ENCODE assay signal across 26 cellular contexts in genomic region chr2:471560-471959, GRCh38.
"Had no signal": no experiment of that assay in that cellular context is flagged by ENCODE, and none has a peak within 500 bp of the region (broad histone marks: within the 10 kb centered on the region; RNA-seq: fewer than 3 reads in every experiment).

No MANE protein-coding gene starts in this region.

- H3K4me1 ChIP-seq: lower lobe of right lung, parathyroid adenoma, psoas muscle, right atrium auricular region, testis, uterus had no signal

- H3K27me3 ChIP-seq: testis had no signal

- FAIRE-seq: keratinocyte had no signal

- H3K9ac ChIP-seq: parathyroid adenoma had no signal

- H3K9me3 ChIP-seq: lower lobe of right lung, neutrophil, psoas muscle, testis, thyroid gland, uterus had no signal

- H3K4me3 ChIP-seq: lower lobe of right lung, psoas muscle, right atrium auricular region, skin epidermis, stomach, testis, thyroid gland, uterus had no signal

- H3K79me2 ChIP-seq: parathyroid adenoma had no signal

- DNase-seq: hippocampal formation; kidney glomerular epithelial cell; left cardiac atrium; lower lobe of right lung; mammary epithelial cell; mesenchymal stem cell; naive thymus-derived CD8-positive, alpha-beta T cell; occipital lobe; psoas muscle; stimulated activated CD4-positive, alpha-beta T cell treated with anti-CD3 and anti-CD28 coated beads, Interleukin-12 subunit alpha, Interleukin-12 subunit beta, amount 100 ng/mL, for 4 hours; stimulated activated CD4-positive, alpha-beta T cell treated with anti-CD3 and anti-CD28 coated beads, Interleukin-15, amount 100 ng/mL, for 24 hours; stimulated activated CD4-positive, alpha-beta T cell treated with anti-CD3 and anti-CD28 coated beads, Interleukin-2, amount 100 ng/mL, for 24 hours; stimulated activated CD4-positive, alpha-beta T cell treated with anti-CD3 and anti-CD28 coated beads, Interleukin-4, amount 100 ng/mL, for 1 hour; stimulated activated naive B cell treated with anti-CD40 and anti-IgM and Interleukin-4, amounts not matched to agents 10 μg/mL and 1 μg/mL and 100 μg/mL, for 72 hours; stimulated activated naive CD8-positive, alpha-beta T cell treated with anti-CD3 and anti-CD28 coated beads, Interleukin-15, Interleukin-2, amounts not matched to agents 100 U/mL and 50 U/mL, for 24 hours; stomach; testis; thyroid gland; uterus had no signal

- H3K27ac ChIP-seq: lower lobe of right lung, neutrophil, parathyroid adenoma, psoas muscle, right atrium auricular region, skin epidermis, stomach, testis, thyroid gland, uterus had no signal

- ATAC-seq: left cardiac atrium; left lobe of liver; lower lobe of right lung; naive thymus-derived CD8-positive, alpha-beta T cell; psoas muscle; sciatic nerve; stimulated activated naive B cell treated with anti-CD40 and anti-IgM and Interleukin-4, amounts not matched to agents 10 μg/mL and 1 μg/mL and 100 μg/mL, for 72 hours; stimulated activated naive CD8-positive, alpha-beta T cell treated with anti-CD3 and anti-CD28 coated beads, Interleukin-15, Interleukin-2, amounts not matched to agents 100 U/mL and 50 U/mL, for 24 hours had no signal

- H2AFZ ChIP-seq: parathyroid adenoma had no signal

- H3K36me3 ChIP-seq: lower lobe of right lung, neutrophil, right atrium auricular region, stomach, thyroid gland, uterus had no signal
